ENCODE assay signal across 27 cellular contexts in genomic region chr5:65194871-65195270, GRCh38.
"Had no signal": no experiment of that assay in that cellular context is flagged by ENCODE, and none has a peak within 500 bp of the region (broad histone marks: within the 10 kb centered on the region; RNA-seq: fewer than 3 reads in every experiment).

No MANE protein-coding gene starts in this region.

- H3K9ac ChIP-seq: SK-N-SH had no signal

- FAIRE-seq: bronchial epithelial cell had no signal

- H3K9me2 ChIP-seq: SK-N-SH had no signal

- H3K4me1 Mint-ChIP-seq: central memory CD8-positive, alpha-beta T cell had no signal

- H3K36me3 ChIP-seq: adrenal gland, SJCRH30 had no signal

- H3K27me3 ChIP-seq: adrenal gland, body of pancreas, SJCRH30 had no signal

- H3K27ac ChIP-seq: adrenal gland, body of pancreas, SJCRH30 had no signal

- H3K27me3 Mint-ChIP-seq: activated CD8-positive, alpha-beta T cell treated with anti-CD3 and anti-CD28 coated beads for 36 hours; activated naive CD8-positive, alpha-beta T cell treated with anti-CD3 and anti-CD28 coated beads, Interleukin-2, amount 10 ng/mL, durations not matched to agents 7 days and 5 days; central memory CD8-positive, alpha-beta T cell had no signal

- H3K4me3 ChIP-seq: adrenal gland, body of pancreas, SJCRH30 had no signal

- ATAC-seq: activated CD4-positive, CD25-positive, alpha-beta regulatory T cell treated with anti-CD3 and anti-CD28 coated beads, Interleukin-2, amount 50 U/mL, for 24 hours; activated CD8-positive, alpha-beta T cell treated with anti-CD3 and anti-CD28 coated beads for 36 hours; activated T-cell treated with anti-CD3 and anti-CD28 coated beads, Interleukin-2, amount 50 U/mL, for 72 hours; body of pancreas; Panc1 had no signal

- H3K4me1 ChIP-seq: adrenal gland, body of pancreas had no signal

- H3K9me3 ChIP-seq: adrenal gland, body of pancreas, SJCRH30, SK-N-SH had no signal

- H3K9me3 Mint-ChIP-seq: activated CD8-positive, alpha-beta T cell treated with anti-CD3 and anti-CD28 coated beads for 36 hours; activated naive CD8-positive, alpha-beta T cell treated with anti-CD3 and anti-CD28 coated beads, Interleukin-2, amount 10 ng/mL, durations not matched to agents 7 days and 5 days; activated T-cell treated with anti-CD3 and anti-CD28 coated beads, Interleukin-2, amount 50 U/mL, for 72 hours; central memory CD8-positive, alpha-beta T cell; T-helper 1 cell treated with Interleukin-12 subunit alpha and Interleukin-12 subunit beta and Interleukin-4 antibody, amounts not matched to agents 30 μg/mL and 1 μg/mL, for 36 hours had no signal

- H3K27ac Mint-ChIP-seq: activated CD8-positive, alpha-beta T cell treated with anti-CD3 and anti-CD28 coated beads for 36 hours; activated naive CD8-positive, alpha-beta T cell treated with anti-CD3 and anti-CD28 coated beads, Interleukin-2, amount 10 ng/mL, durations not matched to agents 7 days and 5 days; activated T-cell treated with anti-CD3 and anti-CD28 coated beads, Interleukin-2, amount 50 U/mL, for 72 hours; T-helper 1 cell treated with Interleukin-12 subunit alpha and Interleukin-12 subunit beta and Interleukin-4 antibody, amounts not matched to agents 30 μg/mL and 1 μg/mL, for 36 hours had no signal

- DNase-seq: activated CD4-positive, alpha-beta T cell treated with anti-CD3 and anti-CD28 coated beads for 4 hours; activated CD8-positive, alpha-beta memory T cell treated with anti-CD3 and anti-CD28 coated beads, Interleukin-2, amount 50 U/mL, for 4 hours; activated CD8-positive, alpha-beta T cell treated with anti-CD3 and anti-CD28 coated beads for 36 hours; activated naive CD4-positive, alpha-beta T cell treated with anti-CD3 and anti-CD28 coated beads, Interleukin-2, amount 50 U/mL, for 16 hours; activated naive CD8-positive, alpha-beta T cell treated with anti-CD3 and anti-CD28 coated beads, Interleukin-2, amount 10 ng/mL, durations not matched to agents 7 days and 5 days; activated T-cell treated with anti-CD3 and anti-CD28 coated beads, Interleukin-2, amount 50 U/mL, for 72 hours; adrenal gland; anterior cingulate cortex; body of pancreas; Kasumi-1; NCI-H1105 treated with DMSO at 0.1 percent for 48 hours; NCI-H1436 treated with DMSO at 0.1 percent for 48 hours; NCI-H187; NCI-H2081; NCI-H510A treated with DMSO at 0.1 percent for 48 hours; NCI-H69; NK-92 treated with Interleukin-12 subunit alpha and Interleukin-12 subunit beta, amount 100 ng/mL, for 24 hours; OCI-M1; Right ventricle myocardium superior; RPMI8226; SJCRH30; SK-N-SH had no signal

- H3K4me2 ChIP-seq: SK-N-SH had no signal

- H3K4me3 Mint-ChIP-seq: activated CD8-positive, alpha-beta T cell treated with anti-CD3 and anti-CD28 coated beads for 36 hours; activated naive CD8-positive, alpha-beta T cell treated with anti-CD3 and anti-CD28 coated beads, Interleukin-2, amount 10 ng/mL, durations not matched to agents 7 days and 5 days; activated T-cell treated with anti-CD3 and anti-CD28 coated beads, Interleukin-2, amount 50 U/mL, for 72 hours; central memory CD8-positive, alpha-beta T cell; T-helper 1 cell treated with Interleukin-12 subunit alpha and Interleukin-12 subunit beta and Interleukin-4 antibody, amounts not matched to agents 30 μg/mL and 1 μg/mL, for 36 hours had no signal

- H3K36me3 Mint-ChIP-seq: activated naive CD8-positive, alpha-beta T cell treated with anti-CD3 and anti-CD28 coated beads, Interleukin-2, amount 10 ng/mL, durations not matched to agents 7 days and 5 days had no signal
